27 cellular contexts compared by ENCODE assay signal in the genomic region with DNA sequence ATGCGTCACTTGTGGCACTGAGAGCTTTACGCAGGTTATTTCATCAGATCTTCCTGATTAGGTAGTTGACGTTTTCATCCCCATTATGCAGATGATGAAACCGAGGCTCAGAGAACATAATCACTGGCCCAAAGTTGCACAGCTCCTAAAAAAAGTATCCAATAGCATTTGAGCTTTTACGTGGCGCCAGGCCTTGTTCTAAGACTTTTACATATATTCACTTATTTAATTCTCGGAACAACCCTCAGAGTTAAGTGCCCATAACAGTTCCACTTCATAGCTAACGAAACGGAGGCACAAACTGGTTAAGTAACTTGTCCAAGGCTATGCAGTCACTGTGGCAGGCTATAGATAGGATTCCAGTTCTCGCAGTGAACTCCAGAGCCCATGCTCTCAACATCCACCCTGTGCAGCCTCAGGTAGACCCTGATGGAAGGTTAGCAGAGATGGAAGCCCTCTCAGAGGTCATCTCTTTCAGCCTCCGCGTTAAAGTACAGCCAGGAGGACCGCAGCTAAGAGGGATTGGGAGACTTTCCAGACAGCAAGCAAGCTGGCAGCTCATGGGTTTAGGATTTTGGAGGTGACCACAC. TPM values are rescaled to one million over a fixed set of nuclear protein-coding genes. Genes with fewer than 3 reads are reported as not detected.
DNase-seq lines count a peak whose midpoint lies in the region; ATAC-seq and TF ChIP-seq lines count a peak whose summit lies in the region.
"Had no signal": no experiment of that assay in that cellular context is flagged by ENCODE, and none has a peak within 500 bp of the region (broad histone marks: within the 10 kb centered on the region; RNA-seq: fewer than 3 reads in every experiment).

No MANE protein-coding gene starts in this region.

- DNase-seq in right atrium auricular region (ENCODE audit: low spot score), result peak; percentile 21
- no peak for DNase-seq in Right ventricle myocardium superior
- DNase-seq in activated T-helper 2 cell treated with anti-CD3 and anti-CD28 coated beads, Interferon-gamma antibody, Interleukin-2, Interleukin-4, amounts not matched to agents 10 μg/mL and 5 μg/mL and 100 μg/mL, durations not matched to agents 14 hours and 24 hours and 36 hours (ENCODE audit: low spot score), result peak; percentile 1
- peak; percentile 22 for DNase-seq in lung (ENCODE audit: low spot score)
- no peak for DNase-seq in dorsolateral prefrontal cortex
- DNase-seq: activated CD4-positive, alpha-beta T cell treated with anti-CD3 and anti-CD28 coated beads, Interleukin-2, amount 50 U/mL, for 4 hours; activated naive CD8-positive, alpha-beta T cell treated with anti-CD3 and anti-CD28 coated beads, Interleukin-2, amount 50 U/mL, for 24 hours; activated T-cell treated with anti-CD3 and anti-CD28 coated beads, Interleukin-2, amount 50 U/mL, for 1 hour; cortex of kidney; DMS153; foreskin keratinocyte; left lung; mesenchymal stem cell; NCI-H1092; NCI-H1694; NCI-H446 treated with DMSO at 0.1 percent for 48 hours; stimulated activated CD4-positive, alpha-beta T cell treated with anti-CD3 and anti-CD28 coated beads, Interleukin-2, amount 100 ng/mL, for 48 hours; T-helper 1 cell had no signal

- no peak for TF ChIP-seq CTCF in right atrium auricular region (IDR thresholded peaks at IDR 0.05)
- TF ChIP-seq CTCF in lung (IDR thresholded peaks at IDR 0.05; ENCODE audit: control extremely low read depth, extremely low read depth), result no peak
- TF ChIP-seq CTCF in dorsolateral prefrontal cortex (IDR thresholded peaks at IDR 0.05 in 54 of 56, conservative IDR thresholded peaks at IDR 0.05 in 2 of 56; ENCODE audit: low read depth in 1 of 56, partially characterized antibody in 56 of 56), result no peak

- H3K4me1 ChIP-seq in right atrium auricular region (no peaks in the 10 kb centered on the region), lung (ENCODE audit: control insufficient read depth in 2 of 2, insufficient read depth in 2 of 2, low read length in 2 of 2) (no peaks in the 10 kb centered on the region)
- H3K4me1 ChIP-seq: foreskin keratinocyte, left lung, tibial nerve had no signal

- no peaks in the 10 kb centered on the region for H3K9me3 Mint-ChIP-seq in activated T-helper 2 cell treated with anti-CD3 and anti-CD28 coated beads, Interferon-gamma antibody, Interleukin-2, Interleukin-4, amounts not matched to agents 10 μg/mL and 5 μg/mL and 100 μg/mL, durations not matched to agents 14 hours and 24 hours and 36 hours
- H3K9me3 Mint-ChIP-seq: activated naive CD8-positive, alpha-beta T cell treated with anti-CD3 and anti-CD28 coated beads, Interleukin-2, amount 50 U/mL, for 24 hours had no signal

- H3K9me3 ChIP-seq in right atrium auricular region, result no peaks in the 10 kb centered on the region
- peaks cover 0 to 8% of the 10 kb centered on the region in 2 donors for H3K9me3 ChIP-seq in lung (ENCODE audit: control insufficient read depth in 2 of 2, insufficient read depth in 1 of 2, low read length in 1 of 2)
- H3K9me3 ChIP-seq: left lung, neutrophil had no signal

- H3K36me3 Mint-ChIP-seq in activated T-helper 2 cell treated with anti-CD3 and anti-CD28 coated beads, Interferon-gamma antibody, Interleukin-2, Interleukin-4, amounts not matched to agents 10 μg/mL and 5 μg/mL and 100 μg/mL, durations not matched to agents 14 hours and 24 hours and 36 hours (ENCODE audit: low read depth), result no peaks in the 10 kb centered on the region

- 92 to 93% methylated on average over 13 of the region's 13 CpGs for WGBS in lung, 2 donors

- no peaks in the 10 kb centered on the region for H3K27me3 ChIP-seq in right atrium auricular region
- H3K27me3 ChIP-seq in lung (ENCODE audit: control insufficient read depth, insufficient read depth), result no peaks in the 10 kb centered on the region
- H3K27me3 ChIP-seq in dorsolateral prefrontal cortex, result no peaks in the 10 kb centered on the region
- H3K27me3 ChIP-seq: BLaER1 treated with 17β-estradiol and CSF1 and Interleukin-3, amounts not matched to agents 10 nM and 100 nM; foreskin keratinocyte; left lung; neutrophil; tibial nerve had no signal

- H3K27me3 Mint-ChIP-seq in activated T-helper 2 cell treated with anti-CD3 and anti-CD28 coated beads, Interferon-gamma antibody, Interleukin-2, Interleukin-4, amounts not matched to agents 10 μg/mL and 5 μg/mL and 100 μg/mL, durations not matched to agents 14 hours and 24 hours and 36 hours (ENCODE audit: low read depth), result no peaks in the 10 kb centered on the region
- H3K27me3 Mint-ChIP-seq: activated naive CD8-positive, alpha-beta T cell treated with anti-CD3 and anti-CD28 coated beads, Interleukin-2, amount 50 U/mL, for 24 hours; progenitor cell of endocrine pancreas had no signal

- no peak overlapping the region for H3K27ac ChIP-seq in right atrium auricular region
- H3K27ac ChIP-seq in lung (ENCODE audit: low read depth in 1 of 2, low read length in 1 of 2), result no peak overlapping the region
- H3K27ac ChIP-seq in dorsolateral prefrontal cortex, result peak overlapping the region in 1 of 59 donors; percentile 44
- H3K27ac ChIP-seq: BLaER1 treated with 17β-estradiol and CSF1 and Interleukin-3, amounts not matched to agents 10 nM and 100 nM; foreskin keratinocyte; left lung; neutrophil; tibial nerve had no signal

- no peak for ATAC-seq in Right ventricle myocardium superior (ENCODE audit: poor library complexity)
- no peak for ATAC-seq in lung (ENCODE audit: insufficient read depth, low FRiP score)
- no peak for ATAC-seq in HG02571 (IDR thresholded peaks at IDR 0.05; ENCODE audit: unreplicated experiment)
- no peak for ATAC-seq in GM21360 (IDR thresholded peaks at IDR 0.05; ENCODE audit: unreplicated experiment)
- ATAC-seq: activated naive CD8-positive, alpha-beta T cell treated with anti-CD3 and anti-CD28 coated beads, Interleukin-2, amount 50 U/mL, for 24 hours; foreskin keratinocyte; left lung; sciatic nerve had no signal

- intact Hi-C loops in Right ventricle myocardium superior (cut with DNase I), result loop anchor here (10.0 kb wide), 1 partner anchor 354 kb away; no protein-coding TSS in a partner anchor
- intact Hi-C loops in activated T-helper 2 cell treated with anti-CD3 and anti-CD28 coated beads, Interferon-gamma antibody, Interleukin-2, Interleukin-4, amounts not matched to agents 10 μg/mL and 5 μg/mL and 100 μg/mL, durations not matched to agents 14 hours and 24 hours and 36 hours (cut with micrococcal nuclease), result loop anchor here (10.0 kb wide), 1 partner anchor 234 kb away; no protein-coding TSS in a partner anchor
- intact Hi-C loops in dorsolateral prefrontal cortex (cut with DNase I), result loop anchor here in 1 of 2 donors (10.0 kb wide), 1 partner anchor 354 kb away; no protein-coding TSS in a partner anchor

- H3K4me1 Mint-ChIP-seq in activated T-helper 2 cell treated with anti-CD3 and anti-CD28 coated beads, Interferon-gamma antibody, Interleukin-2, Interleukin-4, amounts not matched to agents 10 μg/mL and 5 μg/mL and 100 μg/mL, durations not matched to agents 14 hours and 24 hours and 36 hours (ENCODE audit: low read depth), result no peaks in the 10 kb centered on the region
- H3K4me1 Mint-ChIP-seq: activated naive CD8-positive, alpha-beta T cell treated with anti-CD3 and anti-CD28 coated beads, Interleukin-2, amount 50 U/mL, for 24 hours had no signal

- no peak overlapping the region for H3K4me3 ChIP-seq in right atrium auricular region
- H3K4me3 ChIP-seq in lung, result no peak overlapping the region
- peak overlapping the region in 1 of 59 donors; percentile 0 for H3K4me3 ChIP-seq in dorsolateral prefrontal cortex
- H3K4me3 ChIP-seq: BLaER1 treated with 17β-estradiol and CSF1 and Interleukin-3, amounts not matched to agents 10 nM and 100 nM; left lung; tibial nerve had no signal

- H3K4me3 Mint-ChIP-seq in activated T-helper 2 cell treated with anti-CD3 and anti-CD28 coated beads, Interferon-gamma antibody, Interleukin-2, Interleukin-4, amounts not matched to agents 10 μg/mL and 5 μg/mL and 100 μg/mL, durations not matched to agents 14 hours and 24 hours and 36 hours (ENCODE audit: low read depth), result no peak overlapping the region
- H3K4me3 Mint-ChIP-seq: activated naive CD8-positive, alpha-beta T cell treated with anti-CD3 and anti-CD28 coated beads, Interleukin-2, amount 50 U/mL, for 24 hours had no signal

- peaks cover 15% of the 10 kb centered on the region for H3K36me3 ChIP-seq in right atrium auricular region
- peaks cover 3 to 24% of the 10 kb centered on the region in 2 donors for H3K36me3 ChIP-seq in lung (ENCODE audit: control insufficient read depth in 2 of 2, insufficient read depth in 2 of 2, low read length in 2 of 2)
- H3K36me3 ChIP-seq: neutrophil had no signal

- H3K27ac Mint-ChIP-seq in activated T-helper 2 cell treated with anti-CD3 and anti-CD28 coated beads, Interferon-gamma antibody, Interleukin-2, Interleukin-4, amounts not matched to agents 10 μg/mL and 5 μg/mL and 100 μg/mL, durations not matched to agents 14 hours and 24 hours and 36 hours, result no peak overlapping the region
- H3K27ac Mint-ChIP-seq: activated naive CD8-positive, alpha-beta T cell treated with anti-CD3 and anti-CD28 coated beads, Interleukin-2, amount 50 U/mL, for 24 hours; progenitor cell of endocrine pancreas had no signal

RNA-seq across cellular contexts. Expression of a gene that starts 39.3 kb away (rescaled TPM):
- not detected for total RNA-seq in right atrium auricular region
- 0.51 TPM for total RNA-seq in Right ventricle myocardium superior
- not detected in 2 replicates for total RNA-seq in activated T-helper 2 cell treated with anti-CD3 and anti-CD28 coated beads, Interferon-gamma antibody, Interleukin-2, Interleukin-4, amounts not matched to agents 10 μg/mL and 5 μg/mL and 100 μg/mL, durations not matched to agents 14 hours and 24 hours and 36 hours
- total RNA-seq in lung, result 1 to 10 TPM; 1.2 to 3.7 TPM
- polyA plus RNA-seq in lung, result 1 to 10 TPM in 1 of 2 donors, under 1 TPM in 1; 0.47 to 2.0 TPM
- under 1 TPM in 7 of 120 experiments, not detected in 113; 0.43 to 0.99 (median 0.69) TPM for total RNA-seq in dorsolateral prefrontal cortex
- total RNA-seq: astrocyte, foreskin keratinocyte, OCI-LY7, sciatic nerve, tibial nerve had no signal
- polyA plus RNA-seq: foreskin keratinocyte had no signal

Comparison
In these comparisons a context has a peak if more than half of its experiments do, and no peak if none do; other contexts are left out.
1. DNase-seq: peak in right atrium auricular region (single experiment), activated T-helper 2 cell treated with anti-CD3 and anti-CD28 coated beads, Interferon-gamma antibody, Interleukin-2, Interleukin-4, amounts not matched to agents 10 μg/mL and 5 μg/mL and 100 μg/mL, durations not matched to agents 14 hours and 24 hours and 36 hours (single experiment) and lung (single experiment); none in Right ventricle myocardium superior (single experiment) and dorsolateral prefrontal cortex (0 of 10).